1 cellular context compared by ENCODE assay signal in genomic region chr20:49278817-49279676, GRCh38.
TF ChIP-seq lines count a peak whose summit lies in the region.

No MANE protein-coding gene starts in this region.

TF ChIP-seq in HepG2, 621 proteins besides CTCF, POLR2A, EP300 and RAD21 (continued from another document and continues in another):
- TF ChIP-seq SP1 (IDR thresholded peaks at IDR 0.05) (no peak), SP1 (CRISPR knock-in tag; IDR thresholded peaks at IDR 0.05) (no peak), MXI1 (IDR thresholded peaks at IDR 0.05; ENCODE audit: borderline replicate concordance, low read depth, low read length) (peak; percentile 43; the same call in 1 of the 3 replicates), DNMT1 (CRISPR knock-in tag; IDR thresholded peaks at IDR 0.05) (0 out of 2 replicates have a peak, but pooled peaks have one; percentile 45), ATF3 (CRISPR knock-in tag; IDR thresholded peaks at IDR 0.05) (no peak), IKZF5 (CRISPR knock-in tag; IDR thresholded peaks at IDR 0.05) (no peak), ZNF841 (CRISPR knock-in tag; IDR thresholded peaks at IDR 0.05; ENCODE audit: borderline replicate concordance) (no peak), AHR (CRISPR knock-in tag; IDR thresholded peaks at IDR 0.05) (no peak; the same call in 1 of the 2 replicates), ZFAT (CRISPR knock-in tag; conservative IDR thresholded peaks at IDR 0.05) (no peak), ONECUT2 (CRISPR knock-in tag; IDR thresholded peaks at IDR 0.05) (no peak), MIXL1 (CRISPR knock-in tag; IDR thresholded peaks at IDR 0.05) (no peak), HBP1 (CRISPR knock-in tag; IDR thresholded peaks at IDR 0.05; ENCODE audit: low read depth) (no peak; the same call in 1 of the 2 replicates), MIER3 (CRISPR knock-in tag; IDR thresholded peaks at IDR 0.05; ENCODE audit: borderline replicate concordance) (no peak), USF2 (IDR thresholded peaks at IDR 0.05; ENCODE audit: low read depth, low read length) (0 out of 2 replicates have a peak, but pooled peaks have one; percentile 4), USF2 (CRISPR knock-in tag; IDR thresholded peaks at IDR 0.05; ENCODE audit: borderline replicate concordance) (no peak), ATF7 (IDR thresholded peaks at IDR 0.05) (no peak; the same call in 1 of the 2 replicates), ATF7 (CRISPR knock-in tag; IDR thresholded peaks at IDR 0.05) (no peak), MXD3 (CRISPR knock-in tag; IDR thresholded peaks at IDR 0.05) (no peak), NR2F6 (IDR thresholded peaks at IDR 0.05) (peak; percentile 57; the same call in 1 of the 2 replicates), NR2F6 (CRISPR knock-in tag; IDR thresholded peaks at IDR 0.05) (no peak; the same call in 1 of the 2 replicates), NR2F1 (CRISPR knock-in tag; IDR thresholded peaks at IDR 0.05) (peak in 1 of 2 experiments; percentile 55; a peak in 1 of 4 replicates), JUNB (CRISPR knock-in tag; IDR thresholded peaks at IDR 0.05; ENCODE audit: borderline replicate concordance) (no peak; the same call in 1 of the 2 replicates), GTF3A (CRISPR knock-in tag; conservative IDR thresholded peaks at IDR 0.05) (no peak), ZNF574 (CRISPR knock-in tag; IDR thresholded peaks at IDR 0.05) (no peak), ETV5 (CRISPR knock-in tag; IDR thresholded peaks at IDR 0.05; ENCODE audit: borderline replicate concordance) (no peak), ZNF569 (CRISPR knock-in tag; IDR thresholded peaks at IDR 0.05; ENCODE audit: borderline replicate concordance) (0 out of 2 replicates have a peak, but pooled peaks have one; percentile 85), KLF6 (CRISPR knock-in tag; IDR thresholded peaks at IDR 0.05) (no peak), ZNF280D (CRISPR knock-in tag; IDR thresholded peaks at IDR 0.05) (peak; percentile 80), TIGD3 (CRISPR knock-in tag; IDR thresholded peaks at IDR 0.05; ENCODE audit: borderline replicate concordance) (no peak), IKZF1 (IDR thresholded peaks at IDR 0.05) (no peak), POGK (CRISPR knock-in tag; conservative IDR thresholded peaks at IDR 0.05) (no peak), ZNF83 (CRISPR knock-in tag; IDR thresholded peaks at IDR 0.05; ENCODE audit: borderline replicate concordance) (no peak), NCOA1 (CRISPR knock-in tag; IDR thresholded peaks at IDR 0.05) (no peak), SALL1 (CRISPR knock-in tag; IDR thresholded peaks at IDR 0.05) (no peak), ZNF460 (CRISPR knock-in tag; IDR thresholded peaks at IDR 0.05; ENCODE audit: borderline replicate concordance) (no peak), DPF2 (CRISPR knock-in tag; IDR thresholded peaks at IDR 0.05; ENCODE audit: borderline replicate concordance, low read depth) (no peak), WIZ (CRISPR knock-in tag; IDR thresholded peaks at IDR 0.05) (0 out of 2 replicates have a peak, but pooled peaks have one; percentile 45), SKI (IDR thresholded peaks at IDR 0.05; ENCODE audit: partially characterized antibody) (no peak), REXO4 (CRISPR knock-in tag; IDR thresholded peaks at IDR 0.05; ENCODE audit: borderline replicate concordance) (no peak), ZNF33B (CRISPR knock-in tag; IDR thresholded peaks at IDR 0.05) (peak; percentile 11), ZNF275 (CRISPR knock-in tag; IDR thresholded peaks at IDR 0.05; ENCODE audit: borderline replicate concordance) (0 out of 2 replicates have a peak, but pooled peaks have one; percentile 2), ZC3H13 (CRISPR knock-in tag; IDR thresholded peaks at IDR 0.05) (no peak), ZBTB7B (CRISPR knock-in tag; IDR thresholded peaks at IDR 0.05) (no peak), ZNF660 (CRISPR knock-in tag; IDR thresholded peaks at IDR 0.05; ENCODE audit: borderline replicate concordance, low read depth) (no peak), THAP9 (CRISPR knock-in tag; IDR thresholded peaks at IDR 0.05; ENCODE audit: borderline replicate concordance) (peak; percentile 74; the same call in 1 of the 2 replicates), ZNF879 (CRISPR knock-in tag; IDR thresholded peaks at IDR 0.05) (no peak), NBN (conservative IDR thresholded peaks at IDR 0.05) (no peak)
